Comparison of ENCODE assay signal across 19 cellular contexts in genomic region chr12:2961705-2962104, GRCh38. TPM values are rescaled to one million over a fixed set of nuclear protein-coding genes. Genes with fewer than 3 reads are reported as not detected.
DNase-seq lines count a peak whose midpoint lies in the region; ATAC-seq and TF ChIP-seq lines count a peak whose summit lies in the region.
"Had no signal": no experiment of that assay in that cellular context is flagged by ENCODE, and none has a peak within 500 bp of the region (broad histone marks: within the 10 kb centered on the region; RNA-seq: fewer than 3 reads in every experiment).

No MANE protein-coding gene starts in this region.

- DNase-seq in heart right ventricle (no peak), cardiac septum (ENCODE audit: low spot score) (no peak), mesendoderm (peak; percentile 32), Peyer's patch (no peak), NCI-H1048 (lab: John Stamatoyannopoulos, UW) (no peak), LoVo (ENCODE audit: low spot score) (no peak)
- DNase-seq: activated naive CD4-positive, alpha-beta T cell treated with anti-CD3 and anti-CD28 coated beads, Interleukin-2, amount 50 U/mL, for 16 hours; COR-L47; effector memory CD8-positive, alpha-beta T cell; kidney; NCI-H1417 treated with DMSO at 0.1 percent for 48 hours; NCI-H446 treated with DMSO at 0.1 percent for 48 hours; stimulated activated CD4-positive, alpha-beta T cell treated with anti-CD3 and anti-CD28 coated beads, Interleukin-4, amount 100 ng/mL, for 1 hour; thyroid gland had no signal

- H3K36me3 ChIP-seq in heart right ventricle (no peaks in the 10 kb centered on the region), mesendoderm (ENCODE audit: control insufficient read depth, insufficient read depth, low read length) (no peaks in the 10 kb centered on the region), Peyer's patch (no peaks in the 10 kb centered on the region)
- H3K36me3 ChIP-seq: cardiac muscle cell, gastroesophageal sphincter, thyroid gland had no signal

- peak overlapping the region; percentile 97 for H3K9ac ChIP-seq in mesendoderm (ENCODE audit: low read length)

- H4K8ac ChIP-seq in mesendoderm (ENCODE audit: low read depth, low read length): no peak overlapping the region

- no peak for TF ChIP-seq POLR2A in Peyer's patch (IDR thresholded peaks at IDR 0.05)

- H3K36me3 Mint-ChIP-seq in brain: no peaks in the 10 kb centered on the region

- H3K4me3 ChIP-seq in heart right ventricle (peak overlapping the region in 7 of 10 donors; percentile 61 to 74 (median 65)), mesendoderm (ENCODE audit: low read length) (peak overlapping the region; percentile 3), Peyer's patch (no peak overlapping the region)

- no peak overlapping the region for H2BK120ac ChIP-seq in mesendoderm (ENCODE audit: low read depth, low read length)

- H3K27me3 Mint-ChIP-seq in brain: peaks cover 38% of the 10 kb centered on the region

- peaks cover 0 to 4% (median 0%) of the 10 kb centered on the region in 5 experiments for H3K9me3 Mint-ChIP-seq in brain
- H3K9me3 Mint-ChIP-seq: effector memory CD8-positive, alpha-beta T cell had no signal

- H3K4me1 Mint-ChIP-seq in brain: peaks cover 34% of the 10 kb centered on the region

- H3K79me1 ChIP-seq in mesendoderm (ENCODE audit: low read length): peaks cover 2% of the 10 kb centered on the region

- peaks cover 55% of the 10 kb centered on the region for H3K79me2 ChIP-seq in mesendoderm (ENCODE audit: control insufficient read depth, insufficient read depth, low read length)

- intact Hi-C loops in heart right ventricle (cut with DNase I): loop anchor here in 5 of 10 donors (5.0 to 10.0 kb wide), 2 partner anchors 71 to 73 kb away; no protein-coding TSS in a partner anchor
- intact Hi-C loops in cardiac septum (cut with DNase I): no loop called here

- peak overlapping the region in 1 of 5 experiments; percentile 54 for H3K27ac Mint-ChIP-seq in brain
- H3K27ac Mint-ChIP-seq: effector memory CD8-positive, alpha-beta T cell had no signal

- 79 to 89% methylated on average over 5 of the region's 5 CpGs for WGBS in heart right ventricle, 2 donors
- no CpG with 5 or more reads among the region's 5 CpGs for WGBS in mesendoderm (ENCODE audit: extremely low coverage, insufficient coverage, low lambda C conversion rate)

- TF ChIP-seq CTCF in heart right ventricle (IDR thresholded peaks at IDR 0.05) (no peak), brain (conservative IDR thresholded peaks at IDR 0.05) (no peak), Peyer's patch (IDR thresholded peaks at IDR 0.05) (no peak)

- H3K4me1 ChIP-seq in heart right ventricle: peaks cover 6 to 59% (median 26%) of the 10 kb centered on the region in 9 donors
- peaks cover 22% of the 10 kb centered on the region for H3K4me1 ChIP-seq in mesendoderm (ENCODE audit: control insufficient read depth, low read depth, low read length)
- peaks cover 0 to 19% (median 7%) of the 10 kb centered on the region in 4 donors for H3K4me1 ChIP-seq in Peyer's patch

- peak overlapping the region; percentile 91 for H3K4me2 ChIP-seq in mesendoderm (ENCODE audit: low read length)

- H3K27ac ChIP-seq in heart right ventricle (peak overlapping the region in 4 of 10 donors; percentile 87 to 94 (median 90)), mesendoderm (ENCODE audit: low read depth, low read length) (no peak overlapping the region), Peyer's patch (no peak overlapping the region)

- H3K27me3 ChIP-seq in heart right ventricle: peaks cover 0 to 60% (median 0%) of the 10 kb centered on the region in 7 donors
- H3K27me3 ChIP-seq in mesendoderm (ENCODE audit: insufficient read depth, low read length, poor library complexity): no peaks in the 10 kb centered on the region
- no peaks in the 10 kb centered on the region for H3K27me3 ChIP-seq in Peyer's patch
- H3K27me3 ChIP-seq: cardiac muscle cell, thyroid gland had no signal

- no peak overlapping the region for H3K4ac ChIP-seq in mesendoderm (ENCODE audit: low read depth, low read length)

- H2BK15ac ChIP-seq in mesendoderm (replicated peaks; ENCODE audit: low read depth): no peak overlapping the region

- H3K9me3 ChIP-seq in heart right ventricle: no peaks in the 10 kb centered on the region
- H3K9me3 ChIP-seq in Peyer's patch: no peaks in the 10 kb centered on the region
- H3K9me3 ChIP-seq: gastroesophageal sphincter, thyroid gland had no signal

- no peak for ATAC-seq in heart right ventricle
- ATAC-seq in HG02610 (IDR thresholded peaks at IDR 0.05; ENCODE audit: unreplicated experiment): no peak
- ATAC-seq: effector memory CD8-positive, alpha-beta T cell; gastroesophageal sphincter had no signal

- peak overlapping the region; percentile 99 for H3K56ac ChIP-seq in mesendoderm (ENCODE audit: low read length)

- no peak overlapping the region for H2BK5ac ChIP-seq in mesendoderm (ENCODE audit: low read length)

- H3K4me3 Mint-ChIP-seq in brain: peak overlapping the region in 3 of 5 experiments; percentile 76 to 91 (median 89)

- H3K18ac ChIP-seq in mesendoderm (ENCODE audit: low read length): peak overlapping the region; percentile 7

- no peak overlapping the region for H4K5ac ChIP-seq in mesendoderm (ENCODE audit: low read length)

- no peak overlapping the region for H3K23ac ChIP-seq in mesendoderm (ENCODE audit: low read length)

- H2AK5ac ChIP-seq in mesendoderm (ENCODE audit: low read length): no peak overlapping the region

RNA-seq across cellular contexts. Expression of gene TEAD4, which starts 2.5 kb away (rescaled TPM):
- total RNA-seq in heart right ventricle: 10 to 100 TPM in 6 of 10 donors, 1 to 10 TPM in 4; 4.7 to 37.5 (median 11.4) TPM
- 10 to 100 TPM in 1 of 2 donors, 1 to 10 TPM in 1; 7.6 to 45.6 TPM for polyA plus RNA-seq in heart right ventricle
- 23.9 TPM for total RNA-seq in cardiac septum
- polyA plus RNA-seq in brain (ENCODE audit: insufficient read depth, low read depth, low replicate concordance): 6.1 TPM
- 110 TPM for polyA plus RNA-seq in mesendoderm (2013, experiment 1 of 2)
- polyA plus RNA-seq in mesendoderm (2013, experiment 2 of 2): 112 TPM
- 1 to 10 TPM; 4.3 to 6.6 (median 5.1) TPM for total RNA-seq in Peyer's patch
- total RNA-seq: OCI-LY7 had no signal

Comparison
In these comparisons a context has a peak if more than half of its experiments do, and no peak if none do; other contexts are left out.
1. H3K4me3 ChIP-seq: peak in heart right ventricle (7 of 10) and mesendoderm (single experiment); none in Peyer's patch (0 of 4).